8 cellular contexts compared by ENCODE assay signal in genomic region chr2:190881480-190882326, GRCh38. TPM values are rescaled to one million over a fixed set of nuclear protein-coding genes. Genes with fewer than 3 reads are reported as not detected.
DNase-seq lines count a peak whose midpoint lies in the region; ATAC-seq and TF ChIP-seq lines count a peak whose summit lies in the region.

No MANE protein-coding gene starts in this region.

- dilution Hi-C loops in mammary epithelial cell (cut with HindIII; ENCODE audit: low sequenced_read_pairs): no loop called here

- H3K27me3 ChIP-seq in WERI-Rb-1 (ENCODE audit: insufficient read depth, low read depth, severe bottlenecking) (no peaks in the 10 kb centered on the region), mammary epithelial cell (ENCODE audit: insufficient read depth, low read length) (no peaks in the 10 kb centered on the region)

- intact Hi-C loops in mammary epithelial cell (cut with micrococcal nuclease): loop anchor here (1.0 to 5.0 kb wide), 3 partner anchors 71 to 131 kb away; partner anchors contain the start of gene STAT1

- peaks cover 14% of the 10 kb centered on the region for H4K20me1 ChIP-seq in mammary epithelial cell (ENCODE audit: insufficient read depth, low read length)

- H3K9me3 ChIP-seq in WERI-Rb-1 (ENCODE audit: severe bottlenecking) (no peaks in the 10 kb centered on the region), mammary epithelial cell (replicated peaks; ENCODE audit: insufficient read depth, low read length) (no peaks in the 10 kb centered on the region)

- H3K4me1 ChIP-seq in mammary epithelial cell (ENCODE audit: insufficient read depth, low read length): peaks cover 8% of the 10 kb centered on the region

- peak; percentile 36 for ATAC-seq in GM18520 (IDR thresholded peaks at IDR 0.05; ENCODE audit: unreplicated experiment)
- ATAC-seq in HG03064 (IDR thresholded peaks at IDR 0.05; ENCODE audit: low read depth, unreplicated experiment): peak; percentile 57

- H3K4me3 ChIP-seq in WERI-Rb-1 (ENCODE audit: low read depth, low read length) (peak overlapping the region; percentile 71), mammary epithelial cell (replicated peaks in 1 of 3; ENCODE audit: insufficient read depth in 1 of 3, low read depth in 2 of 3, low read length in 3 of 3) (peak overlapping the region; percentile 74 to 93 (median 76))

- DNase-seq in NCI-H2196 (lab: John Stamatoyannopoulos, UW; ENCODE audit: unreplicated experiment) (peak; percentile 45), WERI-Rb-1 (peak; percentile 52), mammary epithelial cell (peak; percentile 84), islet precursor cell (peak; percentile 82)
- peak; percentile 77 for DNase-seq in stimulated activated CD4-positive, alpha-beta T cell treated with anti-CD3 and anti-CD28 coated beads, Interleukin-15, amount 100 ng/mL, for 24 hours

- peak overlapping the region; percentile 8 for H2AFZ ChIP-seq in mammary epithelial cell (ENCODE audit: low read depth, low read length)

- H3K79me2 ChIP-seq in mammary epithelial cell (ENCODE audit: insufficient read depth, low read length): peaks cover 67% of the 10 kb centered on the region

- H3K9ac ChIP-seq in mammary epithelial cell (ENCODE audit: insufficient read depth, low read length): peak overlapping the region; percentile 83

- no peak for TF ChIP-seq CTCF in 22Rv1 (IDR thresholded peaks at IDR 0.05)
- TF ChIP-seq CTCF in WERI-Rb-1 (IDR thresholded peaks at IDR 0.05; ENCODE audit: low read depth, low read length): no peak
- TF ChIP-seq CTCF in mammary epithelial cell (conservative IDR thresholded peaks at IDR 0.05 in 1 of 2, IDR thresholded peaks at IDR 0.05 in 1 of 2; ENCODE audit: extremely low read depth in 1 of 2, insufficient read depth in 1 of 2, low read depth in 1 of 2, low read length in 2 of 2): no peak

- BruUV-seq in mammary epithelial cell (replicated peaks; lab: Mats Ljungman, UMichigan): TSS peak; percentile 81

- in situ Hi-C loops in mammary epithelial cell (cut with MboI; ENCODE audit: low sequenced_read_pairs in 2 of 2): no loop called here

- peak overlapping the region; percentile 80 for H3K4me2 ChIP-seq in mammary epithelial cell (ENCODE audit: insufficient read depth, low read depth, low read length)

- under 1% methylated on average over 14 of the region's 56 CpGs for WGBS in mammary epithelial cell (ENCODE audit: low coverage, missing lambda C conversion rate)

- H3K27ac ChIP-seq in 22Rv1: peak overlapping the region; percentile 78
- H3K27ac ChIP-seq in WERI-Rb-1: peak overlapping the region; percentile 71
- H3K27ac ChIP-seq in mammary epithelial cell (ENCODE audit: insufficient read depth, low read depth, low read length): peak overlapping the region; percentile 82

- CTCF ChIA-PET in mammary epithelial cell (lab: Charles Lee; ENCODE audit: low non-redundant PET): interaction anchor here (0.6 kb wide), 2 partner anchors 364 to 924 kb away, joined by 3 to 4 read pairs; no protein-coding TSS in a partner anchor

- H3K36me3 ChIP-seq in WERI-Rb-1 (peaks cover 4% of the 10 kb centered on the region; the same call in 1 of the 2 replicates), mammary epithelial cell (ENCODE audit: insufficient read depth, low read length) (no peaks in the 10 kb centered on the region)

RNA-seq across cellular contexts. Expression of gene GLS, which starts 1.1 kb away (rescaled TPM):
- 100 to 1,000 TPM; 166 to 403 TPM for total RNA-seq in mammary epithelial cell
- polyA plus RNA-seq in mammary epithelial cell: 35.5 TPM
- 408 TPM for polyA minus RNA-seq in mammary epithelial cell

Comparison
In these comparisons a context has a peak if more than half of its experiments do, and no peak if none do; other contexts are left out.
1. Peak in every context shown above with its lines: DNase-seq, ATAC-seq, H3K4me3 ChIP-seq and H3K27ac ChIP-seq.